ENCODE assay signal across 9 cellular contexts in the genomic region with DNA sequence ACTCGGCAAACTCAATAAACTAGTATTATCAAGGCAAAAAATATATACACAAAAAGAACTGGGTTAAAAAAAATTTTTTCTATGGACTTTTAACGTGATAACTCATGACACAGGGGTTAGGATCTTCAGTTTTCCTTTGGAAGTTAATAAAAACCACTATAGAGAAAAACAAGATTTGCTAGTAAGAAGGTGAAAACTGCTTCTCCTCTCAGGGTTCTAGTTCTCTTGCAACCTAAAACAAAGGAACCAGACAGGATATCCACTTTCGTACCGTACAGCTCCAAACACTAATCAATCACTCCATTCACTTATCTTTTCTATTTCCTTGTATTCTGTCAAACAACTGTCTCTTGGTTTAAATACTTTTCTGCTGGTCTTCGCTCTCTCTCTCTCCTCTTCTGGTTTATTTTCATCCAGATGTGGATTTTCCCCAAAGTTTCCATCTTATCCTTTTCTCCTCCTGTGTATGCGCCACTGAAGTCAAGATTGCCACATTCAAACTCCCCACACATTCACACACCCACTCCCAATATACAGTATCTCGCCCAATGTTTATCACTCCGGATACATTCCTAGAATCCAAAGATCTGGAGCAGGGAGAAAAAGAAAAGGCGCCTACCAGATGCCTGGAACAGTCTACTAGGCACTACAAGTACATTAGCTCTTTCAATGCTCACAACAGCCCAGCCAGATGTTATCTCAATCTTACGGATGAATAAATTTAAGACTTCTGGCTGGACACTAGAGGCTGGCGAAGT. TPM values are rescaled to one million over a fixed set of nuclear protein-coding genes. Genes with fewer than 3 reads are reported as not detected.
DNase-seq lines count a peak whose midpoint lies in the region; ATAC-seq and TF ChIP-seq lines count a peak whose summit lies in the region.
"Had no signal": no experiment of that assay in that cellular context is flagged by ENCODE, and none has a peak within 500 bp of the region (broad histone marks: within the 10 kb centered on the region; RNA-seq: fewer than 3 reads in every experiment).

No MANE protein-coding gene starts in this region.

- 22 to 26% (median 24%) methylated on average over 11 of the region's 11 CpGs for WGBS in adrenal gland, 4 donors
- 22% methylated on average over 11 of the region's 11 CpGs for WGBS in thymus

- H3K4me3 ChIP-seq in GM06990 (replicated peaks; ENCODE audit: low read depth, low read length) (peak overlapping the region; percentile 90), adrenal gland (peak overlapping the region; percentile 31 to 72 (median 64)), thymus (ENCODE audit: low read length) (peak overlapping the region; percentile 80)

- no peak for TF ChIP-seq POLR2A in adrenal gland (IDR thresholded peaks at IDR 0.05)

- no peaks in the 10 kb centered on the region for H3K27me3 ChIP-seq in GM06990 (replicated peaks; ENCODE audit: control insufficient read depth, insufficient read depth, low read length)
- no peaks in the 10 kb centered on the region for H3K27me3 ChIP-seq in adrenal gland
- H3K27me3 ChIP-seq in thymus (ENCODE audit: control insufficient read depth, insufficient read depth), result no peaks in the 10 kb centered on the region

- H3K36me3 ChIP-seq in GM06990 (ENCODE audit: control insufficient read depth, insufficient read depth, low read length) (peaks cover 2% of the 10 kb centered on the region), adrenal gland (replicated peaks in 1 of 2) (peaks cover 0 to 8% of the 10 kb centered on the region in 2 donors), thymus (ENCODE audit: control insufficient read depth, insufficient read depth) (peaks cover 4% of the 10 kb centered on the region)

- TF ChIP-seq CTCF in GM06990 (IDR thresholded peaks at IDR 0.05; ENCODE audit: insufficient read depth, low read length, poor library complexity, severe bottlenecking), result no peak
- TF ChIP-seq CTCF in adrenal gland (IDR thresholded peaks at IDR 0.05), result no peak
- TF ChIP-seq CTCF in GM20000 (IDR thresholded peaks at IDR 0.05; ENCODE audit: extremely low read depth, missing control alignments), result no peak

- DNase-seq in GM06990 (ENCODE audit: extremely low read depth, insufficient read length) (no peak), adrenal gland (peak in 1 of 7 donors; percentile 11), kidney tubule cell (ENCODE audit: low spot score) (peak; percentile 25), ecto neural progenitor cell (ENCODE audit: low spot score) (no peak), GM20000 (ENCODE audit: low spot score) (no peak)

- H3K27ac ChIP-seq in adrenal gland (peak overlapping the region in 4 of 5 donors; percentile 88 to 97 (median 96)), thymus (ENCODE audit: low read depth) (peak overlapping the region; percentile 100)

- ATAC-seq in HG03064 (IDR thresholded peaks at IDR 0.05; ENCODE audit: low read depth, unreplicated experiment) (peak; percentile 2), HG02970 (IDR thresholded peaks at IDR 0.05; ENCODE audit: low FRiP score, unreplicated experiment) (no peak)

- H3K9me3 ChIP-seq in adrenal gland (replicated peaks in 1 of 3), result no peaks in the 10 kb centered on the region
- peaks cover 2% of the 10 kb centered on the region for H3K9me3 ChIP-seq in thymus (ENCODE audit: control insufficient read depth)

- intact Hi-C loops in adrenal gland (cut with DNase I), result loop anchor here in 1 of 2 donors (5.0 kb wide), 1 partner anchor 51 kb away; no protein-coding TSS in a partner anchor

- H3K4me1 ChIP-seq in adrenal gland (replicated peaks in 1 of 2), result peaks cover 20 to 36% of the 10 kb centered on the region in 2 donors
- H3K4me1 ChIP-seq in thymus (ENCODE audit: control insufficient read depth, insufficient read depth, low read length), result peaks cover 6% of the 10 kb centered on the region

RNA-seq across cellular contexts. Expression of gene PRPF38B, which starts 0.8 kb away (rescaled TPM):
- 10 to 100 TPM; 11.3 to 33.2 (median 23.4) TPM for total RNA-seq in adrenal gland
- polyA plus RNA-seq in adrenal gland, result 10 to 100 TPM; 34.3 to 63.2 (median 39.5) TPM
- polyA plus RNA-seq in thymus, result 69.6 TPM

RNA-seq across cellular contexts. Expression of gene FNDC7, which starts 21.4 kb away (rescaled TPM):
- under 1 TPM in 4 of 8 donors, not detected in 4; 0.14 to 0.71 (median 0.23) TPM for total RNA-seq in adrenal gland
- polyA plus RNA-seq in adrenal gland, result under 1 TPM in 1 of 3 donors, not detected in 2; 0.03 TPM
- polyA plus RNA-seq in thymus, result 0.05 TPM
- total RNA-seq: SK-MEL-5 had no signal

RNA-seq across cellular contexts. Expression of gene HENMT1, which starts 30.4 kb away (rescaled TPM):
- total RNA-seq in adrenal gland, result 1 to 10 TPM; 1.2 to 5.1 (median 3.2) TPM
- 1 to 10 TPM; 3.1 to 4.9 (median 4.2) TPM for polyA plus RNA-seq in adrenal gland
- polyA plus RNA-seq in thymus, result 21.7 TPM
- total RNA-seq: SK-MEL-5 had no signal

RNA-seq across cellular contexts. Expression of gene STXBP3, which starts 55.2 kb away (rescaled TPM):
- total RNA-seq in adrenal gland, result 10 to 100 TPM; 35.1 to 63.2 (median 43.3) TPM
- polyA plus RNA-seq in adrenal gland, result 10 to 100 TPM; 39.9 to 45.8 (median 42.3) TPM
- 85.6 TPM for polyA plus RNA-seq in thymus
